In genomic region chr3:186566772-186567071, GRCh38 we compare ENCODE assay signal across 1 cellular context.
TF ChIP-seq lines count a peak whose summit lies in the region.

No MANE protein-coding gene starts in this region.

TF ChIP-seq in IMR-90, 13 proteins besides CTCF, POLR2A, EP300 and RAD21:
- TF ChIP-seq MAFK (IDR thresholded peaks at IDR 0.05; ENCODE audit: low read depth, low read length) = no peak
- no peak for TF ChIP-seq CEBPB (IDR thresholded peaks at IDR 0.05; ENCODE audit: low read depth, low read length)
- TF ChIP-seq CHD1 (IDR thresholded peaks at IDR 0.05; ENCODE audit: low read depth, low read length) = no peak
- TF ChIP-seq MAZ (IDR thresholded peaks at IDR 0.05; ENCODE audit: borderline replicate concordance, low read depth, low read length) = no peak
- TF ChIP-seq FOS (IDR thresholded peaks at IDR 0.05; ENCODE audit: low read depth, low read length) = no peak
- no peak for TF ChIP-seq RCOR1 (IDR thresholded peaks at IDR 0.05; ENCODE audit: insufficient replicate concordance, low read length)
- TF ChIP-seq SMC3 (IDR thresholded peaks at IDR 0.05; ENCODE audit: low read depth, low read length) = no peak
- TF ChIP-seq NFE2L2 (IDR thresholded peaks at IDR 0.05; ENCODE audit: low read depth, low read length) = no peak
- no peak for TF ChIP-seq MXI1 (IDR thresholded peaks at IDR 0.05; ENCODE audit: borderline replicate concordance, low read depth, low read length)
- TF ChIP-seq RFX5 (IDR thresholded peaks at IDR 0.05; ENCODE audit: low read depth, low read length) = no peak
- no peak for TF ChIP-seq BHLHE40 (IDR thresholded peaks at IDR 0.05; ENCODE audit: low read depth, low read length)
- TF ChIP-seq USF2 (IDR thresholded peaks at IDR 0.05; ENCODE audit: low read depth, low read length) = no peak
- TF ChIP-seq, protein P1, sequence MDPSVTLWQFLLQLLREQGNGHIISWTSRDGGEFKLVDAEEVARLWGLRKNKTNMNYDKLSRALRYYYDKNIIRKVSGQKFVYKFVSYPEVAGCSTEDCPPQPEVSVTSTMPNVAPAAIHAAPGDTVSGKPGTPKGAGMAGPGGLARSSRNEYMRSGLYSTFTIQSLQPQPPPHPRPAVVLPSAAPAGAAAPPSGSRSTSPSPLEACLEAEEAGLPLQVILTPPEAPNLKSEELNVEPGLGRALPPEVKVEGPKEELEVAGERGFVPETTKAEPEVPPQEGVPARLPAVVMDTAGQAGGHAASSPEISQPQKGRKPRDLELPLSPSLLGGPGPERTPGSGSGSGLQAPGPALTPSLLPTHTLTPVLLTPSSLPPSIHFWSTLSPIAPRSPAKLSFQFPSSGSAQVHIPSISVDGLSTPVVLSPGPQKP (IDR thresholded peaks at IDR 0.05; ENCODE audit: borderline replicate concordance, low read depth, low read length) = no peak
TF ChIP-seq in IMR-90: peak in this region for 0.
